1 cellular context compared by ENCODE assay signal in genomic region chr6:24666616-24667377, GRCh38.
TF ChIP-seq lines count a peak whose summit lies in the region.

Gene ACOT13 (plus strand): TSS chr6:24667077. CDS start chr6:24667264, 187 bp downstream.
Gene TDP2 (minus strand): TSS chr6:24666899. CDS start chr6:24666862, 37 bp downstream.

TF ChIP-seq in HCT116, 20 proteins besides CTCF, POLR2A, EP300 and RAD21 (continued from another document):
- no peak for TF ChIP-seq ZBTB33 (IDR thresholded peaks at IDR 0.05; ENCODE audit: extremely low read depth, insufficient replicate concordance, low read length)
TF ChIP-seq in HCT116: peak in this region for 11.
